23 cellular contexts compared by ENCODE assay signal in genomic region chr4:49063670-49064069, GRCh38.
"Had no signal": no experiment of that assay in that cellular context is flagged by ENCODE, and none has a peak within 500 bp of the region (broad histone marks: within the 10 kb centered on the region; RNA-seq: fewer than 3 reads in every experiment).

No MANE protein-coding gene starts in this region.

- DNase-seq: activated gamma-delta T cell treated with Interleukin-2 at 50 U/mL for 16 hours; activated T-cell treated with anti-CD3 and anti-CD28 coated beads, Interleukin-2, amount 50 U/mL, for 1 hour; aorta; central memory CD4-positive, alpha-beta T cell; effector memory CD4-positive, alpha-beta T cell; esophagus squamous epithelium; foreskin melanocyte; glutamatergic neuron; immature natural killer cell; kidney glomerular epithelial cell; left ventricle myocardium inferior; naive thymus-derived CD8-positive, alpha-beta T cell; posterior cingulate gyrus; small intestine; stimulated activated CD4-positive, alpha-beta T cell treated with anti-CD3 and anti-CD28 coated beads, Interleukin-2, amount 100 ng/mL, for 24 hours; stimulated activated naive CD8-positive, alpha-beta T cell treated with anti-CD3 and anti-CD28 coated beads, Interleukin-15, amount 100 ng/mL, for 72 hours; tibial artery had no signal

- H3K27ac ChIP-seq: esophagus squamous epithelium, hepatocyte, left ventricle myocardium inferior, neural progenitor cell, tibial artery had no signal

- ATAC-seq: activated naive CD4-positive, alpha-beta T cell treated with anti-CD3 and anti-CD28 coated beads, Interleukin-2, amount 50 U/mL, for 72 hours; naive thymus-derived CD8-positive, alpha-beta T cell; sciatic nerve; stimulated activated effector memory CD8-positive, alpha-beta T cell treated with anti-CD3 and anti-CD28 coated beads, Interleukin-12 subunit alpha, Interleukin-12 subunit beta, amount 100 ng/mL, for 72 hours; stimulated activated naive CD8-positive, alpha-beta T cell treated with anti-CD3 and anti-CD28 coated beads, Interleukin-15, amount 100 ng/mL, for 72 hours; WTC11 had no signal

- H3K27me3 ChIP-seq: esophagus squamous epithelium, hepatocyte, neural progenitor cell, tibial artery had no signal

- H3K4me3 ChIP-seq: esophagus squamous epithelium, hepatocyte, left ventricle myocardium inferior, neural progenitor cell, tibial artery had no signal

- H3K4me2 ChIP-seq: hepatocyte, neural progenitor cell had no signal

- H3K4me1 ChIP-seq: esophagus squamous epithelium, left ventricle myocardium inferior, neural progenitor cell, tibial artery had no signal

- H3K9ac ChIP-seq: neural progenitor cell had no signal

- H3K36me3 ChIP-seq: esophagus squamous epithelium, left ventricle myocardium inferior, neural progenitor cell, tibial artery had no signal

- H2AFZ ChIP-seq: hepatocyte, neural progenitor cell had no signal

- H3K79me2 ChIP-seq: hepatocyte had no signal
